In genomic region chr3:58996730-58997129, GRCh38 we compare ENCODE assay signal across 13 cellular contexts. TPM values are rescaled to one million over a fixed set of nuclear protein-coding genes. Genes with fewer than 3 reads are reported as not detected.
DNase-seq lines count a peak whose midpoint lies in the region; ATAC-seq and TF ChIP-seq lines count a peak whose summit lies in the region.
"Had no signal": no experiment of that assay in that cellular context is flagged by ENCODE, and none has a peak within 500 bp of the region (broad histone marks: within the 10 kb centered on the region; RNA-seq: fewer than 3 reads in every experiment).

No MANE protein-coding gene starts in this region.

- H2BK5ac ChIP-seq in mesenchymal stem cell (ENCODE audit: low read depth, low read length, poor library complexity, severe bottlenecking), result no peak overlapping the region

- H3K79me2 ChIP-seq in HCT116 (ENCODE audit: insufficient read depth, low read length), result no peaks in the 10 kb centered on the region

- H3K4me1 ChIP-seq in HCT116 (ENCODE audit: control insufficient read depth in 1 of 2, insufficient read depth in 2 of 2, low read length in 2 of 2) (peaks cover 0 to 32% of the 10 kb centered on the region in 2 experiments; a peak in 2 of 4 replicates), mesenchymal stem cell (ENCODE audit: control insufficient read depth, insufficient read depth, low read depth, low read length) (no peaks in the 10 kb centered on the region)

- peak overlapping the region; percentile 55 for H4K8ac ChIP-seq in mesenchymal stem cell (ENCODE audit: low read length)

- H3K4me3 Mint-ChIP-seq in WTC11, result no peak overlapping the region
- H3K4me3 Mint-ChIP-seq: CD4-positive, CD25-positive, alpha-beta regulatory T cell had no signal

- RAD21 ChIA-PET in HCT116 (lab: Charles Lee; ENCODE audit: low non-redundant PET in 1 of 2, low total read pairs in 2 of 2, uncharacterized antibody in 2 of 2, unreplicated experiment in 2 of 2), result no interaction called here

- H2BK12ac ChIP-seq in mesenchymal stem cell (ENCODE audit: low read length in 2 of 2), result no peak overlapping the region

- no peak overlapping the region for H3K27ac Mint-ChIP-seq in WTC11
- H3K27ac Mint-ChIP-seq: CD4-positive, CD25-positive, alpha-beta regulatory T cell had no signal

- H3K4ac ChIP-seq in mesenchymal stem cell (ENCODE audit: low read depth in 1 of 2, low read length in 2 of 2), result no peak overlapping the region

- H4K20me1 ChIP-seq in HCT116 (ENCODE audit: insufficient read depth), result no peaks in the 10 kb centered on the region
- H4K20me1 ChIP-seq: BLaER1 treated with 17β-estradiol and CSF1 and Interleukin-3, amounts not matched to agents 10 nM and 100 nM had no signal

- H3K14ac ChIP-seq in mesenchymal stem cell (ENCODE audit: low read length in 2 of 2), result no peak overlapping the region

- no peaks in the 10 kb centered on the region for H3K27me3 Mint-ChIP-seq in WTC11 (ENCODE audit: low read depth)

- no peak overlapping the region for H2BK15ac ChIP-seq in mesenchymal stem cell (ENCODE audit: low read depth, poor library complexity, severe bottlenecking)

- DNase-seq in ELF-1 (ENCODE audit: low read depth, low spot score) (peak; percentile 18), HCT116 (ENCODE audit: low read depth, low spot score) (no peak), WTC11 (ENCODE audit: low spot score) (no peak), mesenchymal stem cell (no peak), NCI-H2107 (lab: John Stamatoyannopoulos, UW) (no peak)
- DNase-seq: ACHN; Calu3; CD4-positive, CD25-positive, alpha-beta regulatory T cell; DMS 273 treated with DMSO at 0.1 percent for 48 hours had no signal

- H2AFZ ChIP-seq in HCT116 (ENCODE audit: low read depth, low read length, poor library complexity, severe bottlenecking) (no peak overlapping the region), mesenchymal stem cell (ENCODE audit: low read depth, low read length) (no peak overlapping the region)

- H3K36me3 ChIP-seq in HCT116 (ENCODE audit: control insufficient read depth in 1 of 2, insufficient read depth in 2 of 2, low read length in 2 of 2) (no peaks in the 10 kb centered on the region), mesenchymal stem cell (ENCODE audit: control insufficient read depth in 1 of 2, insufficient read depth in 2 of 2, low read depth in 1 of 2, low read length in 2 of 2) (no peaks in the 10 kb centered on the region)

- no peak for TF ChIP-seq RAD21 in HCT116 (IDR thresholded peaks at IDR 0.05; ENCODE audit: low read depth)

- H2BK120ac ChIP-seq in mesenchymal stem cell (ENCODE audit: low read depth, low read length), result no peak overlapping the region

- no peaks in the 10 kb centered on the region for H3K79me1 ChIP-seq in mesenchymal stem cell (replicated peaks; ENCODE audit: low read length, poor library complexity, severe bottlenecking)

- no TSS peak for BruUV-seq in HCT116 (replicated peaks; lab: Mats Ljungman, UMichigan)

- H3K4me2 ChIP-seq in HCT116 (ENCODE audit: low read length), result peak overlapping the region; percentile 26
- H3K4me2 ChIP-seq in mesenchymal stem cell (ENCODE audit: low read length, poor library complexity, severe bottlenecking), result no peak overlapping the region
- H3K4me2 ChIP-seq: BLaER1 treated with 17β-estradiol and CSF1 and Interleukin-3, amounts not matched to agents 10 nM and 100 nM had no signal

- H3K4me1 Mint-ChIP-seq in WTC11, result peaks cover 11% of the 10 kb centered on the region

- H3K9ac ChIP-seq in HCT116 (ENCODE audit: low read length) (no peak overlapping the region), mesenchymal stem cell (ENCODE audit: low read length) (no peak overlapping the region)
- H3K9ac ChIP-seq: BLaER1 treated with 17β-estradiol and CSF1 and Interleukin-3, amounts not matched to agents 10 nM and 100 nM had no signal

- CTCF ChIA-PET in HCT116 (lab: Charles Lee), result interaction anchor here (0.8 to 1.1 kb wide), 2 partner anchors 56 to 173 kb away, joined by 3 read pairs; no protein-coding TSS in a partner anchor
- CTCF ChIA-PET in WTC11 (lab: Charles Lee), result interaction anchor here (1.0 kb wide), 1 partner anchor 56 kb away, joined by 4 read pairs; no protein-coding TSS in a partner anchor

- no peak for TF ChIP-seq POLR2A in HCT116 (IDR thresholded peaks at IDR 0.05; ENCODE audit: borderline replicate concordance, extremely low read depth, insufficient read depth, insufficient read length)

- POLR2A ChIA-PET in HCT116 (lab: Charles Lee), result no interaction called here
- POLR2A ChIA-PET in WTC11 (lab: Charles Lee), result no interaction called here

- intact Hi-C loops in HCT116 (cut with micrococcal nuclease), result loop anchor here (10.0 kb wide), 5 partner anchors 218 to 1748 kb away; no protein-coding TSS in a partner anchor

- H3K4me3 ChIP-seq in HCT116 (replicated peaks in 1 of 2; ENCODE audit: low read depth in 1 of 2, low read length in 2 of 2) (no peak overlapping the region), mesenchymal stem cell (ENCODE audit: insufficient read depth in 1 of 2, low read depth in 1 of 2, low read length in 2 of 2) (no peak overlapping the region)
- H3K4me3 ChIP-seq: BLaER1 treated with 17β-estradiol and CSF1 and Interleukin-3, amounts not matched to agents 10 nM and 100 nM; GM12878 had no signal

- H3K9me2 ChIP-seq in HCT116 (ENCODE audit: insufficient read depth), result no peaks in the 10 kb centered on the region

- peak overlapping the region; percentile 28 for H4K91ac ChIP-seq in mesenchymal stem cell (ENCODE audit: low read length)

- peaks cover 9% of the 10 kb centered on the region for H3K9me3 Mint-ChIP-seq in WTC11

- no peak overlapping the region for H3K18ac ChIP-seq in mesenchymal stem cell (ENCODE audit: low read depth in 1 of 2, low read length in 2 of 2)

- ATAC-seq in HCT116 (peak; percentile 37; the same call in 1 of the 2 replicates), WTC11 (peak; percentile 55), HG03108 (IDR thresholded peaks at IDR 0.05; ENCODE audit: unreplicated experiment) (no peak), HG03520 (IDR thresholded peaks at IDR 0.05; ENCODE audit: unreplicated experiment) (no peak)
- ATAC-seq: GM12878 had no signal

- H3K23ac ChIP-seq in mesenchymal stem cell (ENCODE audit: low read length in 2 of 2), result no peak overlapping the region

- H3K27me3 ChIP-seq in HCT116 (ENCODE audit: insufficient read depth, low read length) (no peaks in the 10 kb centered on the region), mesenchymal stem cell (ENCODE audit: control insufficient read depth in 1 of 2, insufficient read depth in 1 of 2, low read length in 2 of 2) (no peaks in the 10 kb centered on the region)
- H3K27me3 ChIP-seq: BLaER1 treated with 17β-estradiol and CSF1 and Interleukin-3, amounts not matched to agents 10 nM and 100 nM had no signal

- H3K36me3 Mint-ChIP-seq in WTC11, result no peaks in the 10 kb centered on the region
- H3K36me3 Mint-ChIP-seq: CD4-positive, CD25-positive, alpha-beta regulatory T cell had no signal

- TF ChIP-seq CTCF in HCT116 (IDR thresholded peaks at IDR 0.05 in 2 of 3, conservative IDR thresholded peaks at IDR 0.05 in 1 of 3; ENCODE audit: borderline replicate concordance in 1 of 3, insufficient read depth in 1 of 3, low read depth in 2 of 3, low read length in 2 of 3) (no peak), WTC11 (IDR thresholded peaks at IDR 0.05) (no peak)

- WGBS in mesenchymal stem cell, result no CpG with 5 or more reads among the region's 5 CpGs

- H2AK5ac ChIP-seq in mesenchymal stem cell (ENCODE audit: low read length, severe bottlenecking), result no peak overlapping the region

- H3K9me3 ChIP-seq in HCT116 (ENCODE audit: control insufficient read depth in 1 of 2, insufficient read depth in 1 of 2, low read depth in 1 of 2, low read length in 2 of 2) (no peaks in the 10 kb centered on the region), mesenchymal stem cell (ENCODE audit: control insufficient read depth, low read length) (no peaks in the 10 kb centered on the region)

- H3K27ac ChIP-seq in HCT116 (ENCODE audit: low read depth, low read length), result no peak overlapping the region
- H3K27ac ChIP-seq in mesenchymal stem cell (ENCODE audit: low read length, poor library complexity, severe bottlenecking), result no peak overlapping the region
- H3K27ac ChIP-seq: BLaER1 treated with 17β-estradiol and CSF1 and Interleukin-3, amounts not matched to agents 10 nM and 100 nM had no signal

TF ChIP-seq in HCT116, 20 proteins besides CTCF, POLR2A, EP300 and RAD21 (continues in another document):
- TF ChIP-seq SP1 (IDR thresholded peaks at IDR 0.05; ENCODE audit: low read depth) (no peak), EZH2 (IDR thresholded peaks at IDR 0.05) (no peak), CBX3 (IDR thresholded peaks at IDR 0.05; ENCODE audit: low read depth) (no peak), FOSL1 (IDR thresholded peaks at IDR 0.05; ENCODE audit: low read depth) (no peak), POLR2AphosphoS5 (IDR thresholded peaks at IDR 0.05; ENCODE audit: low read depth, low read length) (no peak), EZH2phosphoT487 (IDR thresholded peaks at IDR 0.05; ENCODE audit: borderline replicate concordance) (no peak), YY1 (IDR thresholded peaks at IDR 0.05; ENCODE audit: extremely low read depth, insufficient replicate concordance, low read depth, low read length) (no peak)

TF ChIP-seq in WTC11, 78 proteins besides CTCF, POLR2A, EP300 and RAD21:
- no peak for TF ChIP-seq USF1 (CRISPR knock-in tag; IDR thresholded peaks at IDR 0.05)
- no peak for TF ChIP-seq GRHL2 (CRISPR knock-in tag; IDR thresholded peaks at IDR 0.05; ENCODE audit: insufficient replicate concordance, severe bottlenecking)
- TF ChIP-seq MAX (CRISPR knock-in tag; IDR thresholded peaks at IDR 0.05), result no peak
- no peak for TF ChIP-seq MYBL2 (CRISPR knock-in tag; IDR thresholded peaks at IDR 0.05)
- TF ChIP-seq TEAD1 (CRISPR knock-in tag; IDR thresholded peaks at IDR 0.05), result no peak

RNA-seq across cellular contexts. Expression of gene CFAP20DC, which starts 53.1 kb away (rescaled TPM):
- total RNA-seq in HCT116 (2021; ENCODE audit: unreplicated experiment) (2.9 TPM), WTC11 (2021) (4.9 to 6.1 TPM (median 5.7 TPM) in 3 replicates)
- polyA plus RNA-seq in HCT116 (2012), result 2.7 and 3.1 TPM in 2 replicates
- polyA plus RNA-seq in mesenchymal stem cell (2013, experiment 1 of 2), result 0.36 TPM
- 0.60 TPM for polyA plus RNA-seq in mesenchymal stem cell (2013, experiment 2 of 2)

Comparison
In these comparisons a context has a peak if more than half of its experiments do, and no peak if none do; other contexts are left out.
1. ATAC-seq: peak in HCT116 (single experiment) and WTC11 (single experiment); none in HG03108 (single experiment) and HG03520 (single experiment).